ENCODE assay signal across 17 cellular contexts in genomic region chr5:181134259-181134658, GRCh38. TPM values are rescaled to one million over a fixed set of nuclear protein-coding genes. Genes with fewer than 3 reads are reported as not detected.
DNase-seq lines count a peak whose midpoint lies in the region; ATAC-seq and TF ChIP-seq lines count a peak whose summit lies in the region.
"Had no signal": no experiment of that assay in that cellular context is flagged by ENCODE, and none has a peak within 500 bp of the region (broad histone marks: within the 10 kb centered on the region; RNA-seq: fewer than 3 reads in every experiment).

No MANE protein-coding gene starts in this region.

- H3K27me3 ChIP-seq in HCT116 (ENCODE audit: insufficient read depth, low read length) (no peaks in the 10 kb centered on the region), PC-3 (ENCODE audit: low read length) (no peaks in the 10 kb centered on the region), ascending aorta (no peaks in the 10 kb centered on the region), SJCRH30 (peaks cover 14% of the 10 kb centered on the region)

- H3K9ac ChIP-seq in HCT116 (ENCODE audit: low read length): no peak overlapping the region
- H3K9ac ChIP-seq in PC-3 (ENCODE audit: low read length): no peak overlapping the region
- H3K9ac ChIP-seq: GM23248 had no signal

- no peaks in the 10 kb centered on the region for H4K20me1 ChIP-seq in HCT116 (ENCODE audit: insufficient read depth)
- no peaks in the 10 kb centered on the region for H4K20me1 ChIP-seq in PC-3 (ENCODE audit: low read length)

- peaks cover 8 to 13% of the 10 kb centered on the region in 2 experiments for H3K4me1 ChIP-seq in HCT116 (ENCODE audit: control insufficient read depth in 1 of 2, insufficient read depth in 2 of 2, low read length in 2 of 2)
- peaks cover 19% of the 10 kb centered on the region for H3K4me1 ChIP-seq in PC-3 (ENCODE audit: insufficient read depth, low read length)
- no peaks in the 10 kb centered on the region for H3K4me1 ChIP-seq in ascending aorta
- H3K4me1 ChIP-seq in SJCRH30: no peaks in the 10 kb centered on the region

- no peaks in the 10 kb centered on the region for H3K36me3 ChIP-seq in HCT116 (ENCODE audit: control insufficient read depth in 1 of 2, insufficient read depth in 2 of 2, low read length in 2 of 2)
- no peaks in the 10 kb centered on the region for H3K36me3 ChIP-seq in PC-3 (ENCODE audit: low read depth, low read length)
- H3K36me3 ChIP-seq in ascending aorta: no peaks in the 10 kb centered on the region
- no peaks in the 10 kb centered on the region for H3K36me3 ChIP-seq in SJCRH30

- DNase-seq in HCT116 (ENCODE audit: low read depth, low spot score) (no peak), PC-3 (no peak), iris pigment epithelial cell (ENCODE audit: low read depth) (peak; percentile 15), ascending aorta (ENCODE audit: low spot score in 2 of 2) (no peak), NCI-H526 treated with DMSO at 0.1 percent for 48 hours (lab: John Stamatoyannopoulos, UW) (no peak), SJCRH30 (no peak)
- DNase-seq: CD8-positive, alpha-beta T cell; COR-L47; DMS153; DND-41; GDM1 had no signal

- H3K27ac ChIP-seq in HCT116 (ENCODE audit: low read depth, low read length): no peak overlapping the region
- H3K27ac ChIP-seq in PC-3 (ENCODE audit: low read length): no peak overlapping the region
- no peak overlapping the region for H3K27ac ChIP-seq in ascending aorta
- no peak overlapping the region for H3K27ac ChIP-seq in SJCRH30
- H3K27ac ChIP-seq: GM23248 had no signal

- intact Hi-C loops in HCT116 (cut with micrococcal nuclease) (no loop called here), PC-3 (cut with micrococcal nuclease) (no loop called here), ascending aorta (cut with DNase I) (no loop called here)

- CTCF ChIA-PET in HCT116 (lab: Charles Lee) (interaction anchor here (0.5 kb wide), 1 partner anchor 38 kb away, joined by 3 read pairs; no protein-coding TSS in a partner anchor), PC-3 (lab: Charles Lee) (interaction anchor here (0.6 kb wide), 1 partner anchor 91 kb away, joined by 3 read pairs; no protein-coding TSS in a partner anchor)

- peak overlapping the region; percentile 89 for H2AFZ ChIP-seq in HCT116 (ENCODE audit: low read depth, low read length, poor library complexity, severe bottlenecking)
- no peak overlapping the region for H2AFZ ChIP-seq in PC-3 (ENCODE audit: low read length)
- H2AFZ ChIP-seq: GM23248 had no signal

- no peak overlapping the region; the same call in 1 of the 2 replicates for H3K4me2 ChIP-seq in HCT116 (ENCODE audit: low read length)
- peak overlapping the region; percentile 72 for H3K4me2 ChIP-seq in PC-3 (ENCODE audit: low read length)

- H3K9me2 ChIP-seq in HCT116 (ENCODE audit: insufficient read depth): no peaks in the 10 kb centered on the region
- H3K9me2 ChIP-seq in PC-3 (replicated peaks; ENCODE audit: low read length): no peaks in the 10 kb centered on the region

- H3K79me2 ChIP-seq in HCT116 (ENCODE audit: insufficient read depth, low read length) (no peaks in the 10 kb centered on the region), PC-3 (ENCODE audit: low read length) (no peaks in the 10 kb centered on the region)

- TF ChIP-seq RAD21 in HCT116 (IDR thresholded peaks at IDR 0.05; ENCODE audit: low read depth): no peak

- H3K4me3 ChIP-seq in HCT116 (replicated peaks in 1 of 2; ENCODE audit: low read depth in 1 of 2, low read length in 2 of 2) (no peak overlapping the region), PC-3 (ENCODE audit: low read length) (no peak overlapping the region), ascending aorta (no peak overlapping the region), SJCRH30 (no peak overlapping the region)
- H3K4me3 ChIP-seq: GM23248 had no signal

- no peak for TF ChIP-seq POLR2A in HCT116 (IDR thresholded peaks at IDR 0.05; ENCODE audit: borderline replicate concordance, extremely low read depth, insufficient read depth, insufficient read length)

- TF ChIP-seq CTCF in HCT116 (IDR thresholded peaks at IDR 0.05 in 2 of 3, conservative IDR thresholded peaks at IDR 0.05 in 1 of 3; ENCODE audit: borderline replicate concordance in 1 of 3, insufficient read depth in 1 of 3, low read depth in 2 of 3, low read length in 2 of 3) (no peak), PC-3 (conservative IDR thresholded peaks at IDR 0.05; ENCODE audit: low read depth, low read length) (no peak), ascending aorta (IDR thresholded peaks at IDR 0.05) (no peak)

- BruUV-seq in HCT116 (replicated peaks; lab: Mats Ljungman, UMichigan) (no TSS peak), PC-3 (replicated peaks; lab: Mats Ljungman, UMichigan) (no TSS peak)

- H3K9me3 ChIP-seq in HCT116 (ENCODE audit: control insufficient read depth in 1 of 2, insufficient read depth in 1 of 2, low read depth in 1 of 2, low read length in 2 of 2) (no peaks in the 10 kb centered on the region), PC-3 (ENCODE audit: low read length) (no peaks in the 10 kb centered on the region), ascending aorta (no peaks in the 10 kb centered on the region), SJCRH30 (replicated peaks) (0 out of 2 replicates have a peak, but pooled peaks cover 7% of the 10 kb centered on the region)

- RAD21 ChIA-PET in HCT116 (lab: Charles Lee; ENCODE audit: low non-redundant PET in 1 of 2, low total read pairs in 2 of 2, uncharacterized antibody in 2 of 2, unreplicated experiment in 2 of 2): no interaction called here

- no peak for ATAC-seq in HCT116
- peak; percentile 59 for ATAC-seq in HG03280 (IDR thresholded peaks at IDR 0.05; ENCODE audit: unreplicated experiment)
- no peak for ATAC-seq in PC-3
- ATAC-seq in HG03025 (IDR thresholded peaks at IDR 0.05; ENCODE audit: low FRiP score, unreplicated experiment): no peak
- ATAC-seq: CD8-positive, alpha-beta T cell had no signal

- POLR2A ChIA-PET in HCT116 (lab: Charles Lee) (no interaction called here), PC-3 (lab: Charles Lee; ENCODE audit: unreplicated experiment) (no interaction called here)

- H3F3A ChIP-seq in PC-3 (ENCODE audit: low read length, unreplicated experiment): no peaks in the 10 kb centered on the region

TF ChIP-seq in HCT116, 20 proteins besides CTCF, POLR2A, EP300 and RAD21:
- TF ChIP-seq SP1 (IDR thresholded peaks at IDR 0.05; ENCODE audit: low read depth) (no peak), SRF (IDR thresholded peaks at IDR 0.05; ENCODE audit: low read depth) (no peak), EZH2 (IDR thresholded peaks at IDR 0.05) (no peak), YY1 (IDR thresholded peaks at IDR 0.05; ENCODE audit: extremely low read depth, insufficient replicate concordance, low read depth, low read length) (no peak), ZBTB33 (IDR thresholded peaks at IDR 0.05; ENCODE audit: extremely low read depth, insufficient replicate concordance, low read length) (no peak), POLR2AphosphoS5 (IDR thresholded peaks at IDR 0.05; ENCODE audit: low read depth, low read length) (no peak), CEBPB (IDR thresholded peaks at IDR 0.05; ENCODE audit: low read depth) (no peak)
- TF ChIP-seq, protein P1, sequence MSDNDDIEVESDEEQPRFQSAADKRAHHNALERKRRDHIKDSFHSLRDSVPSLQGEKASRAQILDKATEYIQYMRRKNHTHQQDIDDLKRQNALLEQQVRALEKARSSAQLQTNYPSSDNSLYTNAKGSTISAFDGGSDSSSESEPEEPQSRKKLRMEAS (IDR thresholded peaks at IDR 0.05): no peak

RNA-seq across cellular contexts. Expression of gene OR2V1, which starts 3.3 kb away (rescaled TPM):
- total RNA-seq in HCT116 (2021; ENCODE audit: unreplicated experiment) (not detected), PC-3 (2014; rRNA removed) (not detected in 2 replicates), ascending aorta (not detected)
- 0.10 TPM in 1 of 2 replicates, not detected in the other for polyA plus RNA-seq in HCT116 (2012)
- 0.10 TPM in 1 of 2 replicates, not detected in the other for total RNA-seq in SJCRH30 (2014; rRNA removed; shearing (Covaris generic))
- total RNA-seq: A673; CD8-positive, alpha-beta T cell; GM23248 had no signal
- polyA plus RNA-seq: BJ, CD14-positive monocyte, GM23248 had no signal

RNA-seq across cellular contexts. Expression of gene OR2V2, which starts 13.1 kb away (rescaled TPM):
- total RNA-seq in HCT116 (2021; ENCODE audit: unreplicated experiment) (not detected), PC-3 (2014; rRNA removed) (not detected in 2 replicates), ascending aorta (not detected)
- polyA plus RNA-seq in HCT116 (2012): 0.02 TPM in 1 of 2 replicates, not detected in the other
- not detected in 2 replicates for total RNA-seq in SJCRH30 (2014; rRNA removed; shearing (Covaris generic))
- total RNA-seq: A673; CD8-positive, alpha-beta T cell; GM23248 had no signal
- polyA plus RNA-seq: BJ, CD14-positive monocyte, GM23248 had no signal
